Comparison of ENCODE assay signal across 30 cellular contexts in genomic region chr11:69104856-69105395, GRCh38. TPM values are rescaled to one million over a fixed set of nuclear protein-coding genes. Genes with fewer than 3 reads are reported as not detected.
DNase-seq lines count a peak whose midpoint lies in the region; ATAC-seq, FAIRE-seq and TF ChIP-seq lines count a peak whose summit lies in the region.
"Had no signal": no experiment of that assay in that cellular context is flagged by ENCODE, and none has a peak within 500 bp of the region (broad histone marks: within the 10 kb centered on the region; RNA-seq: fewer than 3 reads in every experiment).

No MANE protein-coding gene starts in this region.

- no peak for TF ChIP-seq POLR2A in H1 (IDR thresholded peaks at IDR 0.05; ENCODE audit: control extremely low read depth in 1 of 2, low read depth in 2 of 2, low read length in 2 of 2)

- H4K5ac ChIP-seq in H1 (ENCODE audit: insufficient read length, low read depth, low read length), result no peak overlapping the region

- peaks cover 0 to 7% (median 3%) of the 10 kb centered on the region in 4 experiments; a peak in 4 of 7 replicates for H3K4me1 ChIP-seq in H1 (replicated peaks in 1 of 4; ENCODE audit: control insufficient read depth in 3 of 4, insufficient read depth in 4 of 4, low read length in 3 of 4)

- no peaks in the 10 kb centered on the region; a peak in 1 of 7 replicates for H3K27me3 ChIP-seq in H1 (replicated peaks in 1 of 4; ENCODE audit: control insufficient read depth in 3 of 4, extremely low read depth in 1 of 4, insufficient read depth in 3 of 4, low read length in 3 of 4)

- H2BK12ac ChIP-seq in H1 (ENCODE audit: low read depth, low read length), result 0 out of 2 replicates have a peak overlapping the region, but pooled peaks have one; percentile 17

- H2AK5ac ChIP-seq in H1 (ENCODE audit: low read depth, low read length), result no peak overlapping the region

- H3K36me3 ChIP-seq in H1 (ENCODE audit: control insufficient read depth in 2 of 4, insufficient read depth in 4 of 4, low read length in 3 of 4), result no peaks in the 10 kb centered on the region

- no peaks in the 10 kb centered on the region for H3K79me2 ChIP-seq in H1 (ENCODE audit: control insufficient read depth in 1 of 2, insufficient read depth in 2 of 2, low read length in 2 of 2)

- H4K8ac ChIP-seq in H1 (ENCODE audit: extremely low read depth, insufficient read depth, low read length), result no peak overlapping the region

- no peak for TF ChIP-seq EP300 in H1 (IDR thresholded peaks at IDR 0.05; ENCODE audit: borderline replicate concordance in 1 of 2, low read depth in 2 of 2, low read length in 2 of 2)

- ATAC-seq in left ventricle myocardium superior (no peak), left cardiac atrium (no peak), SK-N-SH treated with all-trans-retinoic acid at 6 μM for 48 hours (no peak), HG03565 (IDR thresholded peaks at IDR 0.05; ENCODE audit: unreplicated experiment) (no peak)
- ATAC-seq: HCT116, K562 had no signal

- peak; percentile 16 for FAIRE-seq in HTR-8/SVneo (lab: Jason Lieb, UNC)
- no peak for FAIRE-seq in H1 (lab: Jason Lieb, UNC)
- FAIRE-seq: GM12892, GM19239, K562 had no signal

- H2BK20ac ChIP-seq in H1 (ENCODE audit: low read length), result no peak overlapping the region

- TF ChIP-seq CTCF in H1 (IDR thresholded peaks at IDR 0.05; ENCODE audit: control extremely low read depth in 1 of 3, insufficient read depth in 1 of 3, low read depth in 1 of 3, low read length in 3 of 3), result no peak

- no peak overlapping the region for H3K56ac ChIP-seq in H1 (replicated peaks; ENCODE audit: insufficient read length, low read depth, low read length)

- H3K23ac ChIP-seq in H1 (ENCODE audit: insufficient read length), result no peak overlapping the region

- no peak overlapping the region for H3K14ac ChIP-seq in H1 (ENCODE audit: insufficient read length)

- H4K91ac ChIP-seq in H1 (replicated peaks; ENCODE audit: insufficient read length, low read length), result no peak overlapping the region

- H3K4me2 ChIP-seq in H1 (ENCODE audit: insufficient read depth in 1 of 2, low read depth in 2 of 2, low read length in 2 of 2), result no peak overlapping the region

- WGBS in H1 (ENCODE audit: extremely low coverage in 1 of 2, insufficient coverage in 1 of 2, insufficient read length in 1 of 2, insufficient replicate concordance in 2 of 2, low coverage in 1 of 2, low lambda C conversion rate in 2 of 2, missing lambda C conversion rate in 1 of 2), 2 experiments, result 93% methylated on average over 19 of the region's 21 CpGs; no CpG with 5 or more reads in 1 of the 2 experiments

- DNase-seq in left ventricle myocardium superior (peak; percentile 23), left cardiac atrium (no peak), HTR-8/SVneo (ENCODE audit: insufficient read length, low spot score) (no peak), H1 (ENCODE audit: low read depth in 1 of 2, low spot score in 2 of 2) (no peak), HUDEP-2 (lab: John Stamatoyannopoulos, UW; ENCODE audit: unreplicated experiment in 76 of 76) (no peak)
- DNase-seq: Calu3, DMS153, DND-41, Kasumi-1, MV-4-11, NCI-H1105, NCI-H146, NCI-H1930, NCI-H2107, NCI-H446, NCI-H524 treated with DMSO at 0.1 percent for 48 hours, NCI-H774, SIG-M5, SW 1271 had no signal

- intact Hi-C loops in left ventricle myocardium superior (cut with micrococcal nuclease), result loop anchor here (10.0 kb wide), 1 partner anchor 540 kb away; the partner anchor contains the start of gene CCND1
- intact Hi-C loops in left cardiac atrium (cut with DNase I), result loop anchor here in 1 of 2 donors (5.0 kb wide), 2 partner anchors 542 to 567 kb away; no protein-coding TSS in a partner anchor

- TF ChIP-seq RAD21 in H1 (IDR thresholded peaks at IDR 0.05 in 1 of 2, conservative IDR thresholded peaks at IDR 0.05 in 1 of 2; ENCODE audit: low read depth in 2 of 2, low read length in 2 of 2), result no peak

- no peak overlapping the region for H2BK15ac ChIP-seq in H1 (ENCODE audit: low read length)

- no peak overlapping the region for H2AFZ ChIP-seq in H1 (ENCODE audit: low read length)

- H4K20me1 ChIP-seq in H1 (replicated peaks in 1 of 2; ENCODE audit: control insufficient read depth in 1 of 2, insufficient read depth in 2 of 2, low read length in 2 of 2), result peaks cover 0 to 2% of the 10 kb centered on the region in 2 experiments

- H3K9ac ChIP-seq in H1 (replicated peaks in 1 of 4; ENCODE audit: extremely low read depth in 1 of 4, low read depth in 3 of 4, low read length in 3 of 4), result no peak overlapping the region

- peaks cover 0 to 5% of the 10 kb centered on the region in 2 experiments; a peak in 1 of 4 replicates for H3K9me3 ChIP-seq in H1 (ENCODE audit: insufficient read depth in 2 of 2, low read depth in 1 of 2, low read length in 1 of 2)

- CTCF ChIA-PET in H1 (lab: Charles Lee; ENCODE audit: partially characterized antibody), result interaction anchor here (0.9 to 2.4 kb wide), 10 partner anchors 8 to 564 kb away, joined by 3 to 13 read pairs (median 4); partner anchors contain the start of gene MYEOV

- H3K4ac ChIP-seq in H1 (replicated peaks; ENCODE audit: insufficient read length, low read depth, low read length), result no peak overlapping the region

- H2BK5ac ChIP-seq in H1 (ENCODE audit: low read depth, low read length), result no peak overlapping the region

- no peak overlapping the region for H2BK120ac ChIP-seq in H1 (replicated peaks; ENCODE audit: low read depth, low read length)

- POLR2A ChIA-PET in H1 (lab: Charles Lee; ENCODE audit: partially characterized antibody), result interaction anchor here (0.9 kb wide), 2 partner anchors 9 to 16 kb away, joined by 3 read pairs; no protein-coding TSS in a partner anchor

- H3K18ac ChIP-seq in H1 (ENCODE audit: extremely low read depth, low read length), result peak overlapping the region; percentile 13; the same call in 1 of the 2 replicates

- no peaks in the 10 kb centered on the region for H3K79me1 ChIP-seq in H1 (ENCODE audit: low read depth, low read length)

- no peak overlapping the region for H3K4me3 ChIP-seq in H1 (ENCODE audit: extremely low read depth in 1 of 4, insufficient read depth in 2 of 4, low read depth in 3 of 4, low read length in 4 of 4)
- H3K4me3 ChIP-seq: K562, SK-N-MC had no signal

- H3K27ac ChIP-seq in H1 (ENCODE audit: low read depth, low read length), result no peak overlapping the region
- H3K27ac ChIP-seq: RWPE1 had no signal

- H3K23me2 ChIP-seq in H1 (ENCODE audit: low read depth, low read length), result no peaks in the 10 kb centered on the region

TF ChIP-seq in H1, 55 proteins besides CTCF, POLR2A, EP300 and RAD21:
- TF ChIP-seq SP2 (IDR thresholded peaks at IDR 0.05; ENCODE audit: low read length), result no peak

TF ChIP-seq in SK-N-SH treated with all-trans-retinoic acid at 6 μM for 48 hours, 23 proteins besides CTCF, POLR2A, EP300 and RAD21:
- TF ChIP-seq ZNF70 (CRISPR knock-in tag; IDR thresholded peaks at IDR 0.05) (no peak), CREB5 (CRISPR knock-in tag; IDR thresholded peaks at IDR 0.05; ENCODE audit: low read depth) (no peak), ZFP3 (CRISPR knock-in tag; IDR thresholded peaks at IDR 0.05) (no peak), PPARA (CRISPR knock-in tag; IDR thresholded peaks at IDR 0.05; ENCODE audit: borderline replicate concordance) (no peak), ZFP30 (CRISPR knock-in tag; IDR thresholded peaks at IDR 0.05) (no peak)

RNA-seq across cellular contexts. Expression of gene SMIM38, which starts 50.8 kb away (rescaled TPM):
- total RNA-seq in left ventricle myocardium superior (not detected), left cardiac atrium (under 1 TPM in 1 of 2 donors, not detected in 1; 0.18 TPM)
- total RNA-seq in H1 (2021; fragmentation: NEBNext Ultra II Directional; extraction: Animal tissue kit (Norgen Biotek cat#: 25700)), result 0.15 and 0.20 TPM in 2 replicates
- polyA plus RNA-seq in H1 (2011; rRNA removed), result 0.17 TPM in 2 replicates
- 0.13 TPM for polyA plus RNA-seq in H1 (2011; cell fraction: cytosol; rRNA removed)
- polyA plus RNA-seq in H1 (2011; cell fraction: nucleus; rRNA removed), result 1.6 TPM
- 0.26 to 0.81 TPM (median 0.35 TPM) in 4 replicates for polyA plus RNA-seq in H1 (2012, experiment 1 of 2)
- polyA plus RNA-seq in H1 (2012, experiment 2 of 2), result not detected
- polyA plus RNA-seq in H1 (2013, experiment 1 of 2), result 0.04 TPM
- polyA plus RNA-seq in H1 (2013, experiment 2 of 2), result 0.07 TPM
- polyA minus RNA-seq in H1 (2011; rRNA and poly(A)+ RNA removed), result 0.38 and 0.44 TPM in 2 replicates
- 0.51 TPM for polyA minus RNA-seq in H1 (2011; cell fraction: cytosol; rRNA and poly(A)+ RNA removed)
- 0.60 TPM for polyA minus RNA-seq in H1 (2011; cell fraction: nucleus; rRNA and poly(A)+ RNA removed)
- total RNA-seq: H4, HT-29, M059J had no signal

RNA-seq across cellular contexts. Expression of gene TPCN2, which starts 56.2 kb away (rescaled TPM):
- total RNA-seq in left ventricle myocardium superior (7.9 TPM), left cardiac atrium (1 to 10 TPM; 7.3 to 9.7 TPM)
- 16.3 and 18.6 TPM in 2 replicates for total RNA-seq in H1 (2021; fragmentation: NEBNext Ultra II Directional; extraction: Animal tissue kit (Norgen Biotek cat#: 25700))
- polyA plus RNA-seq in H1 (2011; rRNA removed), result 9.7 and 16.8 TPM in 2 replicates
- 10.5 TPM for polyA plus RNA-seq in H1 (2011; cell fraction: cytosol; rRNA removed)
- polyA plus RNA-seq in H1 (2011; cell fraction: nucleus; rRNA removed), result 68.1 TPM
- 9.3 to 14.4 TPM (median 12.9 TPM) in 4 replicates for polyA plus RNA-seq in H1 (2012, experiment 1 of 2)
- polyA plus RNA-seq in H1 (2012, experiment 2 of 2), result 9.0 TPM
- 15.5 TPM for polyA plus RNA-seq in H1 (2013, experiment 1 of 2)
- polyA plus RNA-seq in H1 (2013, experiment 2 of 2), result 14.1 TPM
- polyA minus RNA-seq in H1 (2011; rRNA and poly(A)+ RNA removed), result 12.6 and 14.2 TPM in 2 replicates
- polyA minus RNA-seq in H1 (2011; cell fraction: cytosol; rRNA and poly(A)+ RNA removed), result 8.7 TPM
- polyA minus RNA-seq in H1 (2011; cell fraction: nucleus; rRNA and poly(A)+ RNA removed), result 23.8 TPM
